ENCODE assay signal across 1 cellular context in the genomic region with DNA sequence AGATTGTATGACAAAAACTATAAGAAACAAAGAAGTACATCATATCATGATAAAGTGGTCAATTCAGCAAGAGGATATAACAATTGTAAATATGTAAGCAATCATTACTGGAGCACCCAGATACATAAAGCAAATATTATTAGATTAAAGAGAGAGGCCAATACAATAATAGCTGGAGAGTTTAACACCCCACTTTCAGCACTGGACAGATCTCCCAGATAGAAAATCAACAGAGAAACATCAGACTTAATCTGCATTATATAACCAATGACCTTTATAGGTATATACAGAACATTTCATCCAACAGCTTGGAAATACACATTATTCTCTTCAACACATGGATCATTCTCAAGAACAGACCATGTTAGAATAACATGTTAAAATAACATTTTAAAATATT.
TF ChIP-seq lines count a peak whose summit lies in the region.

No MANE protein-coding gene starts in this region.

TF ChIP-seq in GM23338, 12 proteins besides CTCF, POLR2A, EP300 and RAD21 (continued from another document):
- TF ChIP-seq, protein P1, sequence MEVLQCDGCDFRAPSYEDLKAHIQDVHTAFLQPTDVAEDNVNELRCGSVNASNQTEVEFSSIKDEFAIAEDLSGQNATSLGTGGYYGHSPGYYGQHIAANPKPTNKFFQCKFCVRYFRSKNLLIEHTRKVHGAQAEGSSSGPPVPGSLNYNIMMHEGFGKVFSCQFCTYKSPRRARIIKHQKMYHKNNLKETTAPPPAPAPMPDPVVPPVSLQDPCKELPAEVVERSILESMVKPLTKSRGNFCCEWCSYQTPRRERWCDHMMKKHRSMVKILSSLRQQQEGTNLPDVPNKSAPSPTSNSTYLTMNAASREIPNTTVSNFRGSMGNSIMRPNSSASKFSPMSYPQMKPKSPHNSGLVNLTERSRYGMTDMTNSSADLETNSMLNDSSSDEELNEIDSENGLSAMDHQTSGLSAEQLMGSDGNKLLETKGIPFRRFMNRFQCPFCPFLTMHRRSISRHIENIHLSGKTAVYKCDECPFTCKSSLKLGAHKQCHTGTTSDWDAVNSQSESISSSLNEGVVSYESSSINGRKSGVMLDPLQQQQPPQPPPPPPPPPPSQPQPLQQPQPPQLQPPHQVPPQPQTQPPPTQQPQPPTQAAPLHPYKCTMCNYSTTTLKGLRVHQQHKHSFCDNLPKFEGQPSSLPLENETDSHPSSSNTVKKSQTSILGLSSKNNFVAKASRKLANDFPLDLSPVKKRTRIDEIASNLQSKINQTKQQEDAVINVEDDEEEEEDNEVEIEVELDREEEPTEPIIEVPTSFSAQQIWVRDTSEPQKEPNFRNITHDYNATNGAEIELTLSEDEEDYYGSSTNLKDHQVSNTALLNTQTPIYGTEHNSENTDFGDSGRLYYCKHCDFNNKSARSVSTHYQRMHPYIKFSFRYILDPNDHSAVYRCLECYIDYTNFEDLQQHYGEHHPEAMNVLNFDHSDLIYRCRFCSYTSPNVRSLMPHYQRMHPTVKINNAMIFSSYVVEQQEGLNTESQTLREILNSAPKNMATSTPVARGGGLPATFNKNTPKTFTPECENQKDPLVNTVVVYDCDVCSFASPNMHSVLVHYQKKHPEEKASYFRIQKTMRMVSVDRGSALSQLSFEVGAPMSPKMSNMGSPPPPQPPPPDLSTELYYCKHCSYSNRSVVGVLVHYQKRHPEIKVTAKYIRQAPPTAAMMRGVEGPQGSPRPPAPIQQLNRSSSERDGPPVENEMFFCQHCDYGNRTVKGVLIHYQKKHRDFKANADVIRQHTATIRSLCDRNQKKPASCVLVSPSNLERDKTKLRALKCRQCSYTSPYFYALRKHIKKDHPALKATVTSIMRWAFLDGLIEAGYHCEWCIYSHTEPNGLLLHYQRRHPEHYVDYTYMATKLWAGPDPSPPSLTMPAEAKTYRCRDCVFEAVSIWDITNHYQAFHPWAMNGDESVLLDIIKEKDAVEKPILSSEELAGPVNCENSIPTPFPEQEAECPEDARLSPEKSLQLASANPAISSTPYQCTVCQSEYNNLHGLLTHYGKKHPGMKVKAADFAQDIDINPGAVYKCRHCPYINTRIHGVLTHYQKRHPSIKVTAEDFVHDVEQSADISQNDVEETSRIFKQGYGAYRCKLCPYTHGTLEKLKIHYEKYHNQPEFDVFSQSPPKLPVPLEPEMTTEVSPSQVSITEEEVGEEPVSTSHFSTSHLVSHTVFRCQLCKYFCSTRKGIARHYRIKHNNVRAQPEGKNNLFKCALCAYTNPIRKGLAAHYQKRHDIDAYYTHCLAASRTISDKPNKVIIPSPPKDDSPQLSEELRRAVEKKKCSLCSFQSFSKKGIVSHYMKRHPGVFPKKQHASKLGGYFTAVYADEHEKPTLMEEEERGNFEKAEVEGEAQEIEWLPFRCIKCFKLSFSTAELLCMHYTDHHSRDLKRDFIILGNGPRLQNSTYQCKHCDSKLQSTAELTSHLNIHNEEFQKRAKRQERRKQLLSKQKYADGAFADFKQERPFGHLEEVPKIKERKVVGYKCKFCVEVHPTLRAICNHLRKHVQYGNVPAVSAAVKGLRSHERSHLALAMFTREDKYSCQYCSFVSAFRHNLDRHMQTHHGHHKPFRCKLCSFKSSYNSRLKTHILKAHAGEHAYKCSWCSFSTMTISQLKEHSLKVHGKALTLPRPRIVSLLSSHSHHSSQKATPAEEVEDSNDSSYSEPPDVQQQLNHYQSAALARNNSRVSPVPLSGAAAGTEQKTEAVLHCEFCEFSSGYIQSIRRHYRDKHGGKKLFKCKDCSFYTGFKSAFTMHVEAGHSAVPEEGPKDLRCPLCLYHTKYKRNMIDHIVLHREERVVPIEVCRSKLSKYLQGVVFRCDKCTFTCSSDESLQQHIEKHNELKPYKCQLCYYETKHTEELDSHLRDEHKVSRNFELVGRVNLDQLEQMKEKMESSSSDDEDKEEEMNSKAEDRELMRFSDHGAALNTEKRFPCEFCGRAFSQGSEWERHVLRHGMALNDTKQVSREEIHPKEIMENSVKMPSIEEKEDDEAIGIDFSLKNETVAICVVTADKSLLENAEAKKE (CRISPR knock-in tag; IDR thresholded peaks at IDR 0.05) = no peak
- TF ChIP-seq EZH2 (IDR thresholded peaks at IDR 0.05; ENCODE audit: low read depth, unreplicated experiment) = no peak
